ENCODE assay signal across 8 cellular contexts in the genomic region with DNA sequence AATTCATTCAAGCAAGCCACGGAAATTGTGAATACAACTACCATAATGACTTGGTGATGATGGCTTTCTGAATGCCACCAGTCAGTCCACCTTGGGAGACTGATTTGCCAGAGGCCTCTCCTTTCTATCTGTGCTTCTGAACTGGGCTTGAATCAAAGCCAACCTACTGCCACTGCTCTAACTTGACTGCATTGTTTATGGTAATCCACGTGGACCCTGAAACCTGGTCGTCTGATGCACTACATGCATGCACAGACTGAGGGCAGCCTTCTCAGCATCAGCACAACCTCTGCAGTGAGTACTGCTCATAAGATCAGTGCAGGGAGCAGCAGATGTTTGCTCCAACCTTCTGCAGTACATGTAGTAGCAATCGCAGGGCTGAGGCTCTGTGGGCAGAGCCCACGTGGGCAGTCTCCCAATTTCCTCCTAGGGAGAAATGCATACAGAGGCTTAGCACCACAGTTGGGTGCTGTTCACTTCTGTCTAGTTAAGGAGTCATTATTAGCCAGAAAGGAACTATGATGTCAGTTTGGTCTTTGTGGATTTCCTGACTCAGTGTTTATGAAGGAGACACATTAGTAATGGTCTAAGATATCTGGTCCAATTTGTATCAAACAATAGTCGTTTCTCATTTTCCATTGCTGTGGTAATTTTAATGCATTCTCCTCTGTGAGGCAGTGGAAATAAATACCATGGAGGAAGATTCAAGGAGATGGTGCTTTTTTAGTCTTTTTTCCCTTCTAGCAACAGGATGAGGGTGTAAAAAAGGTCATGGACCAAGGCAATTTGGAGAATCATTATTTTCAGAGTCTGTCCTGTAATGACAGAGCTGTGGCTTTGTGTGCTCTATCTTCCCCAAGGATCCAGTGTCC.
DNase-seq lines count a peak whose midpoint lies in the region; ATAC-seq and TF ChIP-seq lines count a peak whose summit lies in the region.

No MANE protein-coding gene starts in this region.

- no peak overlapping the region for H3K4me3 Mint-ChIP-seq in naive B cell

- CTCF ChIA-PET in HEK293T (lab: Yijun Ruan, JAX) = no interaction called here

- ATAC-seq in GM18502 (IDR thresholded peaks at IDR 0.05; ENCODE audit: poor library complexity, unreplicated experiment) (peak; percentile 77), GM21825 (IDR thresholded peaks at IDR 0.05; ENCODE audit: unreplicated experiment) (peak; percentile 76), naive B cell (ENCODE audit: low read depth in 2 of 2) (peak; percentile 32 to 49)
- ATAC-seq in activated naive CD4-positive, alpha-beta T cell treated with anti-CD3 and anti-CD28 coated beads, Interleukin-2, amount 50 U/mL, for 72 hours = peak; percentile 62 to 71

- H3K27ac Mint-ChIP-seq in activated naive CD4-positive, alpha-beta T cell treated with anti-CD3 and anti-CD28 coated beads, Interleukin-2, amount 50 U/mL, for 72 hours = peak overlapping the region; percentile 98 to 99
- no peak overlapping the region for H3K27ac Mint-ChIP-seq in naive B cell

- DNase-seq in NCI-H146 treated with DMSO at 0.1 percent for 48 hours (lab: John Stamatoyannopoulos, UW; ENCODE audit: unreplicated experiment) (peak; percentile 13), naive B cell (no peak), islet precursor cell (no peak), AML-193 (lab: John Stamatoyannopoulos, UW) (no peak), HEK293T (ENCODE audit: extremely low spot score) (no peak)
- DNase-seq in activated naive CD4-positive, alpha-beta T cell treated with anti-CD3 and anti-CD28 coated beads, Interleukin-2, amount 50 U/mL, for 72 hours (ENCODE audit: low spot score in 2 of 2) = peak in 1 of 2 donors; percentile 45

- H3K36me3 Mint-ChIP-seq in activated naive CD4-positive, alpha-beta T cell treated with anti-CD3 and anti-CD28 coated beads, Interleukin-2, amount 50 U/mL, for 72 hours = peaks cover 7 to 12% of the 10 kb centered on the region in 2 donors
- H3K36me3 Mint-ChIP-seq in naive B cell = peaks cover 0 to 5% of the 10 kb centered on the region in 2 donors

- peaks cover 0 to 7% (median 0%) of the 10 kb centered on the region in 3 donors for H3K4me1 Mint-ChIP-seq in naive B cell

- peaks cover 6 to 9% of the 10 kb centered on the region in 2 donors for H3K9me3 Mint-ChIP-seq in activated naive CD4-positive, alpha-beta T cell treated with anti-CD3 and anti-CD28 coated beads, Interleukin-2, amount 50 U/mL, for 72 hours
- peaks cover 0 to 5% (median 0%) of the 10 kb centered on the region in 7 donors for H3K9me3 Mint-ChIP-seq in naive B cell

- POLR2A ChIA-PET in HEK293T (lab: Yijun Ruan, JAX) = no interaction called here

- no peaks in the 10 kb centered on the region for H3K27me3 Mint-ChIP-seq in naive B cell

TF ChIP-seq in HEK293T, 16 proteins besides CTCF, POLR2A, EP300 and RAD21:
- TF ChIP-seq ELF4 (IDR thresholded peaks at IDR 0.05) (no peak), NFRKB (IDR thresholded peaks at IDR 0.05) (no peak), HDGF (IDR thresholded peaks at IDR 0.05; ENCODE audit: borderline replicate concordance) (no peak), FOXM1 (IDR thresholded peaks at IDR 0.05; ENCODE audit: borderline replicate concordance) (no peak), ZNF384 (IDR thresholded peaks at IDR 0.05) (no peak), SUZ12 (IDR thresholded peaks at IDR 0.05) (no peak), TARDBP (IDR thresholded peaks at IDR 0.05) (no peak), SP1 (IDR thresholded peaks at IDR 0.05) (no peak)

Comparison
In these comparisons a context has a peak if more than half of its experiments do, and no peak if none do; other contexts are left out.
1. H3K27ac Mint-ChIP-seq: peak in activated naive CD4-positive, alpha-beta T cell treated with anti-CD3 and anti-CD28 coated beads, Interleukin-2, amount 50 U/mL, for 72 hours (2 of 2); none in naive B cell (0 of 6).
2. Peak in every context shown above with its lines, with median percentiles within 50 percentile points of each other: ATAC-seq.